ENCODE assay signal across 27 cellular contexts in genomic region chr3:99500485-99500884, GRCh38.
DNase-seq lines count a peak whose midpoint lies in the region; ATAC-seq and TF ChIP-seq lines count a peak whose summit lies in the region.
"Had no signal": no experiment of that assay in that cellular context is flagged by ENCODE, and none has a peak within 500 bp of the region (broad histone marks: within the 10 kb centered on the region; RNA-seq: fewer than 3 reads in every experiment).

No MANE protein-coding gene starts in this region.

- no peak for TF ChIP-seq CTCF in parathyroid adenoma (IDR thresholded peaks at IDR 0.05)

- intact Hi-C loops in left cardiac atrium (cut with DNase I) = loop anchor here in 1 of 2 donors (5.0 kb wide), 1 partner anchor 187 kb away; no protein-coding TSS in a partner anchor

- peak overlapping the region; percentile 46 for H2AFZ ChIP-seq in ACC112 (ENCODE audit: low read length, unreplicated experiment)
- peak overlapping the region; percentile 75 for H2AFZ ChIP-seq in parathyroid adenoma

- peak; percentile 9; the same call in 1 of the 3 replicates for ATAC-seq in SK-N-SH treated with all-trans-retinoic acid at 6 μM for 48 hours
- ATAC-seq in left cardiac atrium = peak; percentile 32 to 51
- no peak for ATAC-seq in HG03175 (IDR thresholded peaks at IDR 0.05; ENCODE audit: unreplicated experiment)
- ATAC-seq: activated CD4-positive, CD25-positive, alpha-beta regulatory T cell treated with anti-CD3 and anti-CD28 coated beads, Interleukin-2, amount 50 U/mL, for 24 hours; activated T-cell treated with anti-CD3 and anti-CD28 coated beads, Interleukin-2, amount 50 U/mL, for 72 hours; HCT116; HepG2; sciatic nerve had no signal

- peak overlapping the region; percentile 29 for H3K4me2 ChIP-seq in parathyroid adenoma (ENCODE audit: low read length)

- H3K4me3 ChIP-seq in ACC112 (ENCODE audit: low read depth, low read length) = no peak overlapping the region
- no peak overlapping the region for H3K4me3 ChIP-seq in parathyroid adenoma (ENCODE audit: low read depth, low read length)
- H3K4me3 ChIP-seq: esophagus squamous epithelium, left lung had no signal

- TF ChIP-seq POLR2A in erythroblast (IDR thresholded peaks at IDR 0.05; ENCODE audit: low read length) = no peak

- H3K36me3 ChIP-seq in ACC112 (ENCODE audit: insufficient read depth, low read length) (peaks cover 3% of the 10 kb centered on the region; the same call in 1 of the 2 replicates), parathyroid adenoma (ENCODE audit: control insufficient read depth, insufficient read depth, low read length) (no peaks in the 10 kb centered on the region)
- H3K36me3 ChIP-seq: esophagus squamous epithelium, left lung had no signal

- H3K4me1 ChIP-seq in ACC112 (ENCODE audit: control insufficient read depth, insufficient read depth, low read length, unreplicated experiment) (peaks cover 54% of the 10 kb centered on the region), parathyroid adenoma (peaks cover 9% of the 10 kb centered on the region)

- in situ Hi-C loops in KBM-7 (cut with MboI; ENCODE audit: low pct_unique_long_range_greater_than_20kb, low sequenced_read_pairs) = no loop called here

- H3K79me2 ChIP-seq in ACC112 (ENCODE audit: control insufficient read depth, insufficient read depth, low read length, unreplicated experiment) = no peaks in the 10 kb centered on the region
- H3K79me2 ChIP-seq in parathyroid adenoma = no peaks in the 10 kb centered on the region

- no peak for DNase-seq in left cardiac atrium
- DNase-seq in erythroblast (lab: John Stamatoyannopoulos, UW) = no peak
- no peak for DNase-seq in KBM-7
- no peak for DNase-seq in NCI-H1417 treated with DMSO at 0.1 percent for 48 hours (lab: John Stamatoyannopoulos, UW)
- DNase-seq: activated CD4-positive, alpha-beta T cell treated with anti-CD3 and anti-CD28 coated beads, Interleukin-2, amount 50 U/mL, for 4 hours; activated T-cell treated with anti-CD3 and anti-CD28 coated beads, Interleukin-2, amount 50 U/mL, for 72 hours; central memory CD4-positive, alpha-beta T cell; DMS79 treated with DMSO at 0.1 percent for 48 hours; esophagus squamous epithelium; GDM1; hypothalamus; immature natural killer cell; Kasumi-1; left lung; NCI-H1436; NCI-H2081; NCI-H345; stimulated activated CD4-positive, alpha-beta T cell treated with anti-CD3 and anti-CD28 coated beads, Interleukin-4, amount 100 ng/mL, for 4 hours; T-helper 2 cell had no signal

- H3K9me3 ChIP-seq in parathyroid adenoma (ENCODE audit: control insufficient read depth, low read length) = no peaks in the 10 kb centered on the region
- H3K9me3 ChIP-seq: esophagus squamous epithelium, left lung had no signal

- H3K9ac ChIP-seq in parathyroid adenoma = no peak overlapping the region

- H3K27ac ChIP-seq in ACC112 (ENCODE audit: low read depth, low read length) (no peak overlapping the region), parathyroid adenoma (peak overlapping the region; percentile 38)
- H3K27ac ChIP-seq: esophagus squamous epithelium, left lung had no signal

- H3K27me3 ChIP-seq in ACC112 (ENCODE audit: insufficient read depth, low read length) (no peaks in the 10 kb centered on the region), parathyroid adenoma (ENCODE audit: control insufficient read depth, insufficient read depth, low read length) (no peaks in the 10 kb centered on the region)
- H3K27me3 ChIP-seq: esophagus squamous epithelium, left lung had no signal

TF ChIP-seq in SK-N-SH treated with all-trans-retinoic acid at 6 μM for 48 hours, 23 proteins besides CTCF, POLR2A, EP300 and RAD21:
- TF ChIP-seq BACH2 (CRISPR knock-in tag; IDR thresholded peaks at IDR 0.05; ENCODE audit: borderline replicate concordance) (no peak), ZFP3 (CRISPR knock-in tag; IDR thresholded peaks at IDR 0.05) (no peak), ZNF8 (CRISPR knock-in tag; IDR thresholded peaks at IDR 0.05) (no peak), OSR1 (CRISPR knock-in tag; IDR thresholded peaks at IDR 0.05) (no peak), ZNF565 (CRISPR knock-in tag; conservative IDR thresholded peaks at IDR 0.05; ENCODE audit: low read depth) (no peak), PPARA (CRISPR knock-in tag; IDR thresholded peaks at IDR 0.05; ENCODE audit: borderline replicate concordance) (no peak), ZFP30 (CRISPR knock-in tag; IDR thresholded peaks at IDR 0.05) (no peak), ARNTL (CRISPR knock-in tag; IDR thresholded peaks at IDR 0.05; ENCODE audit: borderline replicate concordance, low read depth) (no peak), RARB (CRISPR knock-in tag; IDR thresholded peaks at IDR 0.05) (no peak), PATZ1 (CRISPR knock-in tag; IDR thresholded peaks at IDR 0.05; ENCODE audit: borderline replicate concordance) (no peak), SNAI2 (CRISPR knock-in tag; IDR thresholded peaks at IDR 0.05) (no peak), ZNF70 (CRISPR knock-in tag; IDR thresholded peaks at IDR 0.05) (no peak), CSRNP3 (CRISPR knock-in tag; IDR thresholded peaks at IDR 0.05) (no peak), TOX (CRISPR knock-in tag; IDR thresholded peaks at IDR 0.05; ENCODE audit: borderline replicate concordance) (no peak), CREB5 (CRISPR knock-in tag; IDR thresholded peaks at IDR 0.05; ENCODE audit: low read depth) (no peak), TCF4 (CRISPR knock-in tag; IDR thresholded peaks at IDR 0.05; ENCODE audit: borderline replicate concordance) (no peak), ESRRG (CRISPR knock-in tag; IDR thresholded peaks at IDR 0.05) (no peak)
